In genomic region chr11:63592975-63593395, GRCh38 we compare ENCODE assay signal across 9 cellular contexts. TPM values are rescaled to one million over a fixed set of nuclear protein-coding genes. Genes with fewer than 3 reads are reported as not detected.
DNase-seq lines count a peak whose midpoint lies in the region; ATAC-seq, FAIRE-seq and TF ChIP-seq lines count a peak whose summit lies in the region.
"Had no signal": no experiment of that assay in that cellular context is flagged by ENCODE, and none has a peak within 500 bp of the region (broad histone marks: within the 10 kb centered on the region; RNA-seq: fewer than 3 reads in every experiment).

No MANE protein-coding gene starts in this region.

- intact Hi-C loops in left lung (cut with DNase I): no loop called here

- H3K36me3 Mint-ChIP-seq in astrocyte (ENCODE audit: low read depth, unreplicated experiment): peaks cover 8% of the 10 kb centered on the region

- H3K27me3 Mint-ChIP-seq in astrocyte (ENCODE audit: low read depth, unreplicated experiment): no peaks in the 10 kb centered on the region

- H3K9me3 ChIP-seq in astrocyte (ENCODE audit: insufficient read depth, low read depth, low read length) (no peaks in the 10 kb centered on the region), left lung (no peaks in the 10 kb centered on the region)

- TF ChIP-seq CTCF in astrocyte (IDR thresholded peaks at IDR 0.05; ENCODE audit: insufficient read depth, low read depth, low read length) (peak; percentile 72), left lung (IDR thresholded peaks at IDR 0.05) (no peak)

- no peaks in the 10 kb centered on the region for H3K36me3 ChIP-seq in astrocyte (ENCODE audit: insufficient read depth, low read length)
- H3K36me3 ChIP-seq in left lung: peaks cover 0 to 61% of the 10 kb centered on the region in 2 donors

- H2AFZ ChIP-seq in astrocyte (ENCODE audit: low read depth, low read length): no peak overlapping the region

- H3K4me1 ChIP-seq in astrocyte (ENCODE audit: insufficient read depth, low read length) (no peaks in the 10 kb centered on the region), left lung (no peaks in the 10 kb centered on the region)

- no peaks in the 10 kb centered on the region for H4K20me1 ChIP-seq in astrocyte (ENCODE audit: insufficient read depth, low read length)

- DNase-seq in Daoy (ENCODE audit: low read depth) (peak; percentile 41), HuH-7 (ENCODE audit: low spot score) (peak; percentile 83), astrocyte (ENCODE audit: low read depth) (no peak), left lung (no peak), NCI-H187 treated with DMSO at 0.1 percent for 48 hours (lab: John Stamatoyannopoulos, UW) (no peak), T-helper 9 cell (no peak)

- H3K27me3 ChIP-seq in astrocyte (ENCODE audit: insufficient read depth, low read length) (no peaks in the 10 kb centered on the region), left lung (no peaks in the 10 kb centered on the region)

- H3K4me3 Mint-ChIP-seq in astrocyte (ENCODE audit: unreplicated experiment): no peak overlapping the region

- H3K9me3 Mint-ChIP-seq in astrocyte (ENCODE audit: unreplicated experiment): peaks cover 4% of the 10 kb centered on the region

- H3K79me2 ChIP-seq in astrocyte (ENCODE audit: insufficient read depth, low read length): no peaks in the 10 kb centered on the region

- ATAC-seq in left lung (peak; percentile 49), HG03442 (IDR thresholded peaks at IDR 0.05; ENCODE audit: unreplicated experiment) (no peak), GM19467 (IDR thresholded peaks at IDR 0.05; ENCODE audit: unreplicated experiment) (no peak)

- FAIRE-seq in astrocyte (lab: Jason Lieb, UNC): no peak

- H3K4me3 ChIP-seq in astrocyte (ENCODE audit: insufficient read depth, low read depth, low read length) (no peak overlapping the region), left lung (no peak overlapping the region)

- peaks cover 3% of the 10 kb centered on the region for H3K4me1 Mint-ChIP-seq in astrocyte (ENCODE audit: low read depth, unreplicated experiment)

- H3K27ac ChIP-seq in astrocyte (ENCODE audit: low read depth, low read length) (no peak overlapping the region), left lung (no peak overlapping the region)

- no peak overlapping the region for H3K27ac Mint-ChIP-seq in astrocyte (ENCODE audit: unreplicated experiment)

- H3K4me2 ChIP-seq in astrocyte (ENCODE audit: low read length): no peak overlapping the region

- H3K9ac ChIP-seq in astrocyte (ENCODE audit: low read length): no peak overlapping the region

RNA-seq across cellular contexts. Expression of gene PLAAT3, which starts 21.2 kb away (rescaled TPM):
- total RNA-seq in Daoy (2014; rRNA removed; shearing (Covaris generic)): 24.3 and 30.3 TPM in 2 replicates
- total RNA-seq in astrocyte (11.5 and 15.5 TPM in 2 replicates), left lung (10 to 100 TPM; 74.2 to 86.4 TPM)

RNA-seq across cellular contexts. Expression of gene PLAAT2, which starts 29.8 kb away (rescaled TPM):
- total RNA-seq in Daoy (2014; rRNA removed; shearing (Covaris generic)): 4.1 TPM in 1 of 2 replicates, not detected in the other
- total RNA-seq in astrocyte: 0.52 TPM in 1 of 2 replicates, not detected in the other
- total RNA-seq in left lung: 1 to 10 TPM; 5.0 to 6.0 TPM
- total RNA-seq: mononuclear cell had no signal

RNA-seq across cellular contexts. Expression of gene PLAAT4, which starts 56.4 kb away (rescaled TPM):
- total RNA-seq in Daoy (2014; rRNA removed; shearing (Covaris generic)): 18.3 and 29.6 TPM in 2 replicates
- total RNA-seq in astrocyte (4.9 and 7.8 TPM in 2 replicates), left lung (100 to 1,000 TPM; 105 to 217 TPM)

Comparison
In these comparisons a context has a peak if more than half of its experiments do, and no peak if none do; other contexts are left out.
1. DNase-seq: peak in Daoy (single experiment) and HuH-7 (single experiment); none in astrocyte (single experiment), left lung (0 of 2), NCI-H187 treated with DMSO at 0.1 percent for 48 hours (single experiment) and T-helper 9 cell (single experiment).